Comparison of ENCODE assay signal across 8 cellular contexts in the genomic region with DNA sequence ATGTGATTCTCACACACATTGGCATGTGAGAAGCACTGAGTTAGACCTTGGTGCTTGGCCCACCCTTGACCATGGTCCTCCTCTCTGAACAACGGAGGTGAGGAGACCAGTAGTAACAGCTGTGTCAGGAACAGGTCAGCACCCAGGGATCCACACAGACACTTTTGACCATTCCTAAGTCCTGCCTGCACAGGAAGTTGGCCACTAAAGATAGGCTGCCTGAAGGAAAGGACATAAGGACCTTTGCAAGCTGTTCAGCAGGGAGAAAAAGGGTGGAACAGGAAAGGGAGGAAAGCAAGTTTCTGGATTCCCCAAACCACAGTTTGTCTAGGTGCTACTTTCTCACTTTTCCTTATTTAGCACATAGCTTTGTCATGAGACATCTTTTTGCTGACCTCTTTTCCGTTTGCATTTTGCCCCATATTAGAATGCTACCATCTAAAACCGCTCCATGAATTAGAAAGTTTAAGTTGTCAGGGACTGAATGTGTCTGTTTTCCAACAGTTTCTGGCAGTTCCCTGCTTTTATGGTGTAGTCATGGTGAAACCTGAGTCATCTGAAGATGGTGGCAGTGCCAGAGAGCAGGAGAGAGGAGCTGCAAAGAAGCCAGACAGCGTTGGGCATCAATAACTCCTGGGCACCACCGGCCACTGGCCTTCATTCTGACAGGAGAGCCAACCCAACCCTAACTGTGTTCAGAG. TPM values are rescaled to one million over a fixed set of nuclear protein-coding genes. Genes with fewer than 3 reads are reported as not detected.
A peak's percentile ranks its signal among the peaks of the same experiment; 100 is the strongest.
DNase-seq lines count a peak whose midpoint lies in the region; ATAC-seq, FAIRE-seq and TF ChIP-seq lines count a peak whose summit lies in the region.

No MANE protein-coding gene starts in this region.

- no peak overlapping the region for H3K27ac ChIP-seq in mesendoderm (ENCODE audit: low read depth, low read length)

- H3K4ac ChIP-seq in mesendoderm (ENCODE audit: low read depth, low read length): no peak overlapping the region

- no peak overlapping the region for H3K18ac ChIP-seq in mesendoderm (ENCODE audit: low read length)

- H2BK15ac ChIP-seq in mesendoderm (replicated peaks; ENCODE audit: low read depth): no peak overlapping the region

- H3K4me2 ChIP-seq in mesendoderm (ENCODE audit: low read length): no peak overlapping the region

- TF ChIP-seq CTCF in bronchial epithelial cell (IDR thresholded peaks at IDR 0.05; ENCODE audit: insufficient read depth, low read length, severe bottlenecking): no peak

- ATAC-seq in GM19463 (IDR thresholded peaks at IDR 0.05; ENCODE audit: unreplicated experiment): no peak

- no peak overlapping the region for H2BK120ac ChIP-seq in mesendoderm (ENCODE audit: low read depth, low read length)

- no peak overlapping the region for H4K8ac ChIP-seq in mesendoderm (ENCODE audit: low read depth, low read length)

- H2AK5ac ChIP-seq in mesendoderm (ENCODE audit: low read length): no peak overlapping the region

- no peak overlapping the region for H3K23ac ChIP-seq in mesendoderm (ENCODE audit: low read length)

- no peaks in the 10 kb centered on the region for H3K79me1 ChIP-seq in mesendoderm (ENCODE audit: low read length)

- H2BK5ac ChIP-seq in mesendoderm (ENCODE audit: low read length): no peak overlapping the region

- no peaks in the 10 kb centered on the region for H3K4me1 ChIP-seq in mesendoderm (ENCODE audit: control insufficient read depth, low read depth, low read length)

- H3K27me3 ChIP-seq in bronchial epithelial cell (ENCODE audit: control insufficient read depth, insufficient read depth, low read length) (no peaks in the 10 kb centered on the region), mesendoderm (ENCODE audit: insufficient read depth, low read length, poor library complexity) (no peaks in the 10 kb centered on the region)

- no peaks in the 10 kb centered on the region for H3K79me2 ChIP-seq in mesendoderm (ENCODE audit: control insufficient read depth, insufficient read depth, low read length)

- DNase-seq in ACHN (peak; percentile 64), KBM-7 (peak; percentile 27), bronchial epithelial cell (ENCODE audit: low read depth) (peak; percentile 76), mesendoderm (peak; percentile 28), SKM-1 (lab: John Stamatoyannopoulos, UW; ENCODE audit: unreplicated experiment) (no peak), NCI-H774 (lab: John Stamatoyannopoulos, UW) (no peak)
- no peak for DNase-seq in stimulated activated CD4-positive, alpha-beta T cell treated with anti-CD3 and anti-CD28 coated beads, Interleukin-12 subunit alpha, Interleukin-12 subunit beta, amount 100 ng/mL, for 4 hours

- H3K56ac ChIP-seq in mesendoderm (ENCODE audit: low read length): no peak overlapping the region

- no peak overlapping the region for H3K9ac ChIP-seq in mesendoderm (ENCODE audit: low read length)

- no CpG with 5 or more reads among the region's 5 CpGs for WGBS in mesendoderm (ENCODE audit: extremely low coverage, insufficient coverage, low lambda C conversion rate)

- H3K36me3 ChIP-seq in bronchial epithelial cell (ENCODE audit: control insufficient read depth, insufficient read depth, low read length): peaks cover 1% of the 10 kb centered on the region
- no peaks in the 10 kb centered on the region for H3K36me3 ChIP-seq in mesendoderm (ENCODE audit: control insufficient read depth, insufficient read depth, low read length)

- peak; percentile 96 for FAIRE-seq in bronchial epithelial cell (lab: Jason Lieb, UNC)

- H3K4me3 ChIP-seq in bronchial epithelial cell (ENCODE audit: low read depth, low read length) (peak overlapping the region; percentile 46), mesendoderm (ENCODE audit: low read length) (no peak overlapping the region)

- no peak overlapping the region for H4K5ac ChIP-seq in mesendoderm (ENCODE audit: low read length)

- in situ Hi-C loops in ACHN (cut with HindIII; ENCODE audit: low pct_ligation_motif_present, low pct_unique_long_range_greater_than_20kb, low sequenced_read_pairs): no loop called here
- in situ Hi-C loops in KBM-7 (cut with MboI; ENCODE audit: low pct_unique_long_range_greater_than_20kb, low sequenced_read_pairs): no loop called here

RNA-seq across cellular contexts. Expression of a gene that starts 1.1 kb away (rescaled TPM):
- 23.6 and 27.4 TPM in 2 replicates for total RNA-seq in bronchial epithelial cell
- 1.5 TPM for polyA plus RNA-seq in mesendoderm (2013, experiment 1 of 2)
- 1.4 TPM for polyA plus RNA-seq in mesendoderm (2013, experiment 2 of 2)

RNA-seq across cellular contexts. Expression of a gene that starts 41.1 kb away (rescaled TPM):
- total RNA-seq in bronchial epithelial cell: 12.4 and 18.7 TPM in 2 replicates
- 3.8 TPM for polyA plus RNA-seq in mesendoderm (2013, experiment 1 of 2)
- polyA plus RNA-seq in mesendoderm (2013, experiment 2 of 2): 4.4 TPM

Comparison
In these comparisons a context has a peak if more than half of its experiments do, and no peak if none do; other contexts are left out.
1. DNase-seq: peak in ACHN (single experiment), KBM-7 (single experiment), bronchial epithelial cell (single experiment) and mesendoderm (single experiment); none in SKM-1 (single experiment), NCI-H774 (single experiment) and stimulated activated CD4-positive, alpha-beta T cell treated with anti-CD3 and anti-CD28 coated beads, Interleukin-12 subunit alpha, Interleukin-12 subunit beta, amount 100 ng/mL, for 4 hours (single experiment).